3 cellular contexts compared by ENCODE assay signal in genomic region chr17:40645932-40646331, GRCh38.
TF ChIP-seq lines count a peak whose summit lies in the region.

No MANE protein-coding gene starts in this region.

TF ChIP-seq in SK-N-SH, 30 proteins besides CTCF, POLR2A, EP300 and RAD21 (continues in another document):
- TF ChIP-seq, protein P1, sequence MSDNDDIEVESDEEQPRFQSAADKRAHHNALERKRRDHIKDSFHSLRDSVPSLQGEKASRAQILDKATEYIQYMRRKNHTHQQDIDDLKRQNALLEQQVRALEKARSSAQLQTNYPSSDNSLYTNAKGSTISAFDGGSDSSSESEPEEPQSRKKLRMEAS (IDR thresholded peaks at IDR 0.05; ENCODE audit: low read depth) = no peak
- TF ChIP-seq, protein P2, sequence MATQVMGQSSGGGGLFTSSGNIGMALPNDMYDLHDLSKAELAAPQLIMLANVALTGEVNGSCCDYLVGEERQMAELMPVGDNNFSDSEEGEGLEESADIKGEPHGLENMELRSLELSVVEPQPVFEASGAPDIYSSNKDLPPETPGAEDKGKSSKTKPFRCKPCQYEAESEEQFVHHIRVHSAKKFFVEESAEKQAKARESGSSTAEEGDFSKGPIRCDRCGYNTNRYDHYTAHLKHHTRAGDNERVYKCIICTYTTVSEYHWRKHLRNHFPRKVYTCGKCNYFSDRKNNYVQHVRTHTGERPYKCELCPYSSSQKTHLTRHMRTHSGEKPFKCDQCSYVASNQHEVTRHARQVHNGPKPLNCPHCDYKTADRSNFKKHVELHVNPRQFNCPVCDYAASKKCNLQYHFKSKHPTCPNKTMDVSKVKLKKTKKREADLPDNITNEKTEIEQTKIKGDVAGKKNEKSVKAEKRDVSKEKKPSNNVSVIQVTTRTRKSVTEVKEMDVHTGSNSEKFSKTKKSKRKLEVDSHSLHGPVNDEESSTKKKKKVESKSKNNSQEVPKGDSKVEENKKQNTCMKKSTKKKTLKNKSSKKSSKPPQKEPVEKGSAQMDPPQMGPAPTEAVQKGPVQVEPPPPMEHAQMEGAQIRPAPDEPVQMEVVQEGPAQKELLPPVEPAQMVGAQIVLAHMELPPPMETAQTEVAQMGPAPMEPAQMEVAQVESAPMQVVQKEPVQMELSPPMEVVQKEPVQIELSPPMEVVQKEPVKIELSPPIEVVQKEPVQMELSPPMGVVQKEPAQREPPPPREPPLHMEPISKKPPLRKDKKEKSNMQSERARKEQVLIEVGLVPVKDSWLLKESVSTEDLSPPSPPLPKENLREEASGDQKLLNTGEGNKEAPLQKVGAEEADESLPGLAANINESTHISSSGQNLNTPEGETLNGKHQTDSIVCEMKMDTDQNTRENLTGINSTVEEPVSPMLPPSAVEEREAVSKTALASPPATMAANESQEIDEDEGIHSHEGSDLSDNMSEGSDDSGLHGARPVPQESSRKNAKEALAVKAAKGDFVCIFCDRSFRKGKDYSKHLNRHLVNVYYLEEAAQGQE (IDR thresholded peaks at IDR 0.05; ENCODE audit: low read depth, low read length) = no peak
- TF ChIP-seq GATA2 (CRISPR knock-in tag; IDR thresholded peaks at IDR 0.05) (no peak), FOXM1 (IDR thresholded peaks at IDR 0.05; ENCODE audit: low read depth) (no peak), PBX3 (IDR thresholded peaks at IDR 0.05) (no peak), POLR2AphosphoS5 (IDR thresholded peaks at IDR 0.05; ENCODE audit: low read depth, low read length) (no peak), MXI1 (IDR thresholded peaks at IDR 0.05; ENCODE audit: low read depth, low read length) (no peak), MEF2A (IDR thresholded peaks at IDR 0.05; ENCODE audit: borderline replicate concordance, low read depth) (no peak), TCF12 (IDR thresholded peaks at IDR 0.05) (no peak), RXRA (IDR thresholded peaks at IDR 0.05; ENCODE audit: borderline replicate concordance, low read depth) (no peak), ZBTB33 (IDR thresholded peaks at IDR 0.05; ENCODE audit: borderline replicate concordance, low read depth) (no peak), FOXJ3 (CRISPR knock-in tag; IDR thresholded peaks at IDR 0.05) (no peak)

TF ChIP-seq in SK-N-SH treated with all-trans-retinoic acid at 6 μM for 48 hours, 23 proteins besides CTCF, POLR2A, EP300 and RAD21:
- no peak for TF ChIP-seq ESRRG (CRISPR knock-in tag; IDR thresholded peaks at IDR 0.05)
- no peak for TF ChIP-seq SNAI2 (CRISPR knock-in tag; IDR thresholded peaks at IDR 0.05)
- no peak for TF ChIP-seq OSR1 (CRISPR knock-in tag; IDR thresholded peaks at IDR 0.05)
- TF ChIP-seq ZNF70 (CRISPR knock-in tag; IDR thresholded peaks at IDR 0.05) = no peak
- no peak for TF ChIP-seq TOX (CRISPR knock-in tag; IDR thresholded peaks at IDR 0.05; ENCODE audit: borderline replicate concordance)
- TF ChIP-seq ZNF8 (CRISPR knock-in tag; IDR thresholded peaks at IDR 0.05) = no peak
- TF ChIP-seq, protein P3, sequence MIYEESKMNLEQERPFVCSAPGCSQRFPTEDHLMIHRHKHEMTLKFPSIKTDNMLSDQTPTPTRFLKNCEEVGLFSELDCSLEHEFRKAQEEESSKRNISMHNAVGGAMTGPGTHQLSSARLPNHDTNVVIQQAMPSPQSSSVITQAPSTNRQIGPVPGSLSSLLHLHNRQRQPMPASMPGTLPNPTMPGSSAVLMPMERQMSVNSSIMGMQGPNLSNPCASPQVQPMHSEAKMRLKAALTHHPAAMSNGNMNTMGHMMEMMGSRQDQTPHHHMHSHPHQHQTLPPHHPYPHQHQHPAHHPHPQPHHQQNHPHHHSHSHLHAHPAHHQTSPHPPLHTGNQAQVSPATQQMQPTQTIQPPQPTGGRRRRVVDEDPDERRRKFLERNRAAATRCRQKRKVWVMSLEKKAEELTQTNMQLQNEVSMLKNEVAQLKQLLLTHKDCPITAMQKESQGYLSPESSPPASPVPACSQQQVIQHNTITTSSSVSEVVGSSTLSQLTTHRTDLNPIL (CRISPR knock-in tag; IDR thresholded peaks at IDR 0.05; ENCODE audit: low read depth) = no peak
- TF ChIP-seq CSDC2 (CRISPR knock-in tag; IDR thresholded peaks at IDR 0.05) = no peak
- no peak for TF ChIP-seq GLIS3 (CRISPR knock-in tag; IDR thresholded peaks at IDR 0.05)
- no peak for TF ChIP-seq TSHZ2 (CRISPR knock-in tag; IDR thresholded peaks at IDR 0.05)
- TF ChIP-seq ZFP30 (CRISPR knock-in tag; IDR thresholded peaks at IDR 0.05) = no peak
- TF ChIP-seq PPARA (CRISPR knock-in tag; IDR thresholded peaks at IDR 0.05; ENCODE audit: borderline replicate concordance) = no peak
- no peak for TF ChIP-seq ISL1 (CRISPR knock-in tag; IDR thresholded peaks at IDR 0.05)
- TF ChIP-seq CSRNP3 (CRISPR knock-in tag; IDR thresholded peaks at IDR 0.05) = no peak

TF ChIP-seq in endothelial cell of umbilical vein, 7 proteins besides CTCF, POLR2A, EP300 and RAD21:
- TF ChIP-seq EZH2 (IDR thresholded peaks at IDR 0.05; ENCODE audit: borderline replicate concordance, low read depth, low read length, severe bottlenecking) = no peak
- no peak for TF ChIP-seq MYC (IDR thresholded peaks at IDR 0.05; ENCODE audit: low read depth, low read length)
- TF ChIP-seq JUN (IDR thresholded peaks at IDR 0.05; ENCODE audit: borderline replicate concordance, insufficient read depth, insufficient read length, low read depth) = no peak
- TF ChIP-seq POLR2AphosphoS5 (IDR thresholded peaks at IDR 0.05; ENCODE audit: insufficient read depth, low read depth, low read length) = no peak
- no peak for TF ChIP-seq GATA2 (IDR thresholded peaks at IDR 0.05; ENCODE audit: insufficient read depth, insufficient read length, low read depth, low read length)
- TF ChIP-seq, protein P1 (IDR thresholded peaks at IDR 0.05; ENCODE audit: insufficient read depth, insufficient read length) = no peak
